26 cellular contexts compared by ENCODE assay signal in genomic region chr20:60877071-60877470, GRCh38.
"Had no signal": no experiment of that assay in that cellular context is flagged by ENCODE, and none has a peak within 500 bp of the region (broad histone marks: within the 10 kb centered on the region; RNA-seq: fewer than 3 reads in every experiment).

No MANE protein-coding gene starts in this region.

- H3K36me3 Mint-ChIP-seq: memory B cell; mesothelial cell of epicardium; naive B cell; stimulated activated effector memory CD8-positive, alpha-beta T cell treated with anti-CD3 and anti-CD28 coated beads, Interleukin-12 subunit alpha, Interleukin-12 subunit beta, amount 100 ng/mL, for 72 hours had no signal

- H3K9ac ChIP-seq: parathyroid adenoma had no signal

- H3K27ac ChIP-seq: dorsolateral prefrontal cortex, esophagus muscularis mucosa, foreskin keratinocyte, gastroesophageal sphincter, heart left ventricle, hepatocyte, parathyroid adenoma, sigmoid colon, stomach, thyroid gland, vagina had no signal

- H3K4me1 ChIP-seq: foreskin keratinocyte, gastroesophageal sphincter, parathyroid adenoma, sigmoid colon, stomach, thyroid gland, vagina had no signal

- H3K27ac Mint-ChIP-seq: memory B cell; mesothelial cell of epicardium; naive B cell; progenitor cell of endocrine pancreas; stimulated activated effector memory CD8-positive, alpha-beta T cell treated with anti-CD3 and anti-CD28 coated beads, Interleukin-12 subunit alpha, Interleukin-12 subunit beta, amount 100 ng/mL, for 72 hours had no signal

- H3K79me2 ChIP-seq: hepatocyte, parathyroid adenoma had no signal

- H3K9me3 Mint-ChIP-seq: memory B cell; mesothelial cell of epicardium; stimulated activated effector memory CD8-positive, alpha-beta T cell treated with anti-CD3 and anti-CD28 coated beads, Interleukin-12 subunit alpha, Interleukin-12 subunit beta, amount 100 ng/mL, for 72 hours had no signal

- H3K36me3 ChIP-seq: esophagus muscularis mucosa, gastroesophageal sphincter, heart left ventricle, sigmoid colon, stomach, thyroid gland, vagina had no signal

- H3K4me3 ChIP-seq: dorsolateral prefrontal cortex, esophagus muscularis mucosa, gastroesophageal sphincter, heart left ventricle, hepatocyte, lung, mucosa of descending colon, sigmoid colon, stomach, thyroid gland, vagina had no signal

- H3K4me1 Mint-ChIP-seq: memory B cell; mesothelial cell of epicardium; naive B cell; stimulated activated effector memory CD8-positive, alpha-beta T cell treated with anti-CD3 and anti-CD28 coated beads, Interleukin-12 subunit alpha, Interleukin-12 subunit beta, amount 100 ng/mL, for 72 hours had no signal

- DNase-seq: dorsolateral prefrontal cortex; effector CD8-positive, alpha-beta T cell; foreskin keratinocyte; kidney; mucosa of descending colon; naive B cell; right cardiac atrium; sigmoid colon; stimulated activated CD4-positive, alpha-beta T cell treated with anti-CD3 and anti-CD28 coated beads, Interleukin-2, amount 100 ng/mL, for 24 hours; stimulated activated CD4-positive, alpha-beta T cell treated with anti-CD3 and anti-CD28 coated beads, Interleukin-4, amount 100 ng/mL, for 24 hours; stimulated activated naive CD4-positive, alpha-beta T cell treated with Interleukin-2 at 50 U/mL for 16 hours; stomach; thyroid gland; trophoblast cell had no signal

- H3K27me3 ChIP-seq: esophagus muscularis mucosa, foreskin keratinocyte, gastroesophageal sphincter, heart left ventricle, hepatocyte, sigmoid colon, stomach, thyroid gland, vagina had no signal

- H3K4me2 ChIP-seq: hepatocyte had no signal

- ATAC-seq: foreskin keratinocyte; gastroesophageal sphincter; heart left ventricle; left lobe of liver; mucosa of descending colon; right cardiac atrium; stimulated activated effector memory CD8-positive, alpha-beta T cell treated with anti-CD3 and anti-CD28 coated beads, Interleukin-12 subunit alpha, Interleukin-12 subunit beta, amount 100 ng/mL, for 72 hours had no signal

- H3K4me3 Mint-ChIP-seq: memory B cell; mesothelial cell of epicardium; naive B cell; stimulated activated effector memory CD8-positive, alpha-beta T cell treated with anti-CD3 and anti-CD28 coated beads, Interleukin-12 subunit alpha, Interleukin-12 subunit beta, amount 100 ng/mL, for 72 hours had no signal

- H3K27me3 Mint-ChIP-seq: memory B cell, naive B cell had no signal
